Comparison of ENCODE assay signal across 8 cellular contexts in the genomic region with DNA sequence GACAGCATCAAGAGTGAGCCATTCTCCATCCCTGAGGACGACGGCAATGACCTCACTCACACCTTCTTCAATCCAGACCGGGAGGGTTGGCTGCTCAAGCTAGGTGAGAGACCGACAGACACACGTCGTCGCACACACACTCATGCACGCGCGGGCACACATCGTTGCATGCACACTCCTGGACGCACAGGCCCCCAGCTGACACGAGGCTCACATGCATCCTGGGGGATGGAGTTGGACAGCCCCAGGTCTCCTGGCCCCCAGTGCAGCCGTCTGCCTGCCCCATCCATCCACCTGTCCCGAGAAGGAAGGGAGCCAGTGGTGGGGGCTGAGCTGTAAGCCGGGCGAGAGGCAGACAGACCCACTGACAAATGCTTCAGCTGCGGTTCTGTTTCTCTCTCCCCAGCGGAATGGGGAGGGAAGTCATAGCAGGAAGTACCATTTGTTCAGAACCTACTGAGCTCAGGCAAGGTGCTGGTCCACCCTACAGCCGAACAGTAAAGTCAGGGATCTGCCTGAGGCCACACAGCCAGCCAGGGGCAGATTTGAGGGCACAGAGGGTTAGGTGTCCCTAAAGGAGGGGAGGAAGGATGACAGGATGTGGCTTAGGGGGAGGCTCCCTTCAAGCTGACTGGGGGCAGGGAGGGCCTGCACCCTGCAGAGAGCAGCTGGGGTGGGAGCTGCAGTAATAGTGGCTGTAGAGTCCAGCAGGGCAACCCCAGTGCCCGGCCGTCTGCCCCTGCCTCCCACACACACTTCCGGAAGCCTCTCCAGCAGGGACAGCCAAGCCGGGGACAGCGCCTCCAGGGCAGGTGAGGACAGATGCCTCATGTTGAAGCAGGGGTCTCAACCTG. TPM values are rescaled to one million over a fixed set of nuclear protein-coding genes. Genes with fewer than 3 reads are reported as not detected.
DNase-seq lines count a peak whose midpoint lies in the region; ATAC-seq and TF ChIP-seq lines count a peak whose summit lies in the region.

No MANE protein-coding gene starts in this region.

- H3K27ac ChIP-seq in DND-41 (ENCODE audit: low read length), result peak overlapping the region; percentile 70
- H3K27ac ChIP-seq in endodermal cell (ENCODE audit: low read depth, low read length), result no peak overlapping the region
- no peak overlapping the region for H3K27ac ChIP-seq in neural progenitor cell

- H2AFZ ChIP-seq in DND-41 (ENCODE audit: low read depth, low read length) (no peak overlapping the region), neural progenitor cell (replicated peaks) (no peak overlapping the region)

- H3K27me3 ChIP-seq in DND-41 (ENCODE audit: insufficient read depth, low read length, poor library complexity), result no peaks in the 10 kb centered on the region
- H3K27me3 ChIP-seq in endodermal cell (ENCODE audit: control insufficient read depth, insufficient read depth, low read length, poor library complexity, severe bottlenecking), result no peaks in the 10 kb centered on the region
- no peaks in the 10 kb centered on the region for H3K27me3 ChIP-seq in neural progenitor cell

- peak overlapping the region; percentile 47 for H3K4me2 ChIP-seq in DND-41 (ENCODE audit: insufficient read depth, low read length)
- no peak overlapping the region for H3K4me2 ChIP-seq in neural progenitor cell

- H3K4me1 Mint-ChIP-seq in endodermal cell (peaks cover 11% of the 10 kb centered on the region), neural progenitor cell (peaks cover 22% of the 10 kb centered on the region)

- H3K27ac Mint-ChIP-seq in endodermal cell (no peak overlapping the region), neural progenitor cell (no peak overlapping the region)

- H3K9me3 ChIP-seq in DND-41 (ENCODE audit: insufficient read depth, low read length, severe bottlenecking), result no peaks in the 10 kb centered on the region
- no peaks in the 10 kb centered on the region for H3K9me3 ChIP-seq in endodermal cell (ENCODE audit: control insufficient read depth, low read length)
- H3K9me3 ChIP-seq in neural progenitor cell (ENCODE audit: low read depth), result no peaks in the 10 kb centered on the region

- H3K79me2 ChIP-seq in DND-41 (ENCODE audit: insufficient read depth, low read length) (no peaks in the 10 kb centered on the region), neural progenitor cell (ENCODE audit: low read depth) (no peaks in the 10 kb centered on the region)

- no peak for TF ChIP-seq CTCF in DND-41 (IDR thresholded peaks at IDR 0.05; ENCODE audit: borderline replicate concordance, extremely low read depth, low read length, poor library complexity, severe bottlenecking)
- TF ChIP-seq CTCF in endodermal cell (conservative IDR thresholded peaks at IDR 0.05), result no peak
- TF ChIP-seq CTCF in neural progenitor cell (IDR thresholded peaks at IDR 0.05), result no peak

- ATAC-seq in DND-41 (ENCODE audit: insufficient read depth, low read depth) (peak; percentile 89), GM21526 (IDR thresholded peaks at IDR 0.05; ENCODE audit: low FRiP score, unreplicated experiment) (no peak)

- peak overlapping the region; percentile 30 for H3K9ac ChIP-seq in DND-41 (ENCODE audit: low read depth, low read length)
- no peak overlapping the region for H3K9ac ChIP-seq in endodermal cell (ENCODE audit: extremely low read depth, low read length, poor library complexity, severe bottlenecking)
- H3K9ac ChIP-seq in neural progenitor cell, result no peak overlapping the region

- no peak overlapping the region for H3K4me3 Mint-ChIP-seq in endodermal cell
- H3K4me3 Mint-ChIP-seq in neural progenitor cell, result no peak overlapping the region

- H3K4me3 ChIP-seq in DND-41 (ENCODE audit: low read depth in 1 of 2, low read length in 2 of 2) (peak overlapping the region in 1 of 2 experiments; percentile 13; a peak in 1 of 4 replicates), endodermal cell (ENCODE audit: low read length) (no peak overlapping the region), neural progenitor cell (no peak overlapping the region)

- H3K9me3 Mint-ChIP-seq in endodermal cell (no peaks in the 10 kb centered on the region), neural progenitor cell (no peaks in the 10 kb centered on the region)

- H3K27me3 Mint-ChIP-seq in endodermal cell (ENCODE audit: insufficient read depth), result no peaks in the 10 kb centered on the region
- peaks cover 21% of the 10 kb centered on the region for H3K27me3 Mint-ChIP-seq in neural progenitor cell (ENCODE audit: insufficient read depth, low read depth)

- peaks cover 31% of the 10 kb centered on the region for H3F3A ChIP-seq in neural progenitor cell (ENCODE audit: low read depth)

- DNase-seq in DND-41, result peak; percentile 85
- peak; percentile 58 for DNase-seq in HT1080 (ENCODE audit: low read depth)
- peak; percentile 33 to 50 for DNase-seq in activated CD4-positive, alpha-beta T cell treated with anti-CD3 and anti-CD28 coated beads, Interleukin-2, amount 50 U/mL, for 48 hours
- peak; percentile 21 for DNase-seq in lung microvascular endothelial cell (ENCODE audit: low read depth in 2 of 2)
- no peak for DNase-seq in endodermal cell
- no peak for DNase-seq in DMS114 treated with DMSO at 0.1 percent for 48 hours (lab: John Stamatoyannopoulos, UW; ENCODE audit: unreplicated experiment)
- DNase-seq in neural progenitor cell (ENCODE audit: low spot score), result no peak

- H3K36me3 ChIP-seq in DND-41 (ENCODE audit: insufficient read depth, low read length), result no peaks in the 10 kb centered on the region
- no peaks in the 10 kb centered on the region for H3K36me3 ChIP-seq in endodermal cell (ENCODE audit: control insufficient read depth, insufficient read depth, low read length)
- no peaks in the 10 kb centered on the region for H3K36me3 ChIP-seq in neural progenitor cell

- 90 to 93% methylated on average over 15 to 25 of the region's 25 CpGs for WGBS in endodermal cell (ENCODE audit: insufficient coverage in 1 of 2, insufficient read length in 1 of 2), 2 experiments

- peaks cover 24% of the 10 kb centered on the region for H4K20me1 ChIP-seq in DND-41 (ENCODE audit: insufficient read depth, low read length)
- no peaks in the 10 kb centered on the region for H4K20me1 ChIP-seq in neural progenitor cell (ENCODE audit: low read depth)

- H3K4me1 ChIP-seq in DND-41 (ENCODE audit: insufficient read depth, low read length) (peaks cover 49% of the 10 kb centered on the region), endodermal cell (ENCODE audit: control insufficient read depth, insufficient read depth, low read length) (no peaks in the 10 kb centered on the region), neural progenitor cell (peaks cover 13% of the 10 kb centered on the region)

- H3K36me3 Mint-ChIP-seq in endodermal cell (ENCODE audit: low read depth) (no peaks in the 10 kb centered on the region), neural progenitor cell (no peaks in the 10 kb centered on the region)

RNA-seq across cellular contexts. Expression of gene CYTH4, which starts 27.1 kb away (rescaled TPM):
- 0.33 and 2.6 TPM in 2 replicates for total RNA-seq in HT1080 (2014; rRNA removed; shearing (Covaris generic))
- 1.3 and 1.4 TPM in 2 replicates for polyA plus RNA-seq in HT1080 (2015; cell fraction: cytosol; rRNA removed)
- polyA plus RNA-seq in HT1080 (2015; cell fraction: nucleus; rRNA removed), result 4.4 and 4.5 TPM in 2 replicates
- total RNA-seq in lung microvascular endothelial cell (under 0.01 TPM in 1 of 2 replicates, not detected in the other), endodermal cell (not detected), neural progenitor cell (ENCODE audit: low replicate concordance) (not detected in 2 replicates)
- polyA plus RNA-seq in endodermal cell (2013, experiment 1 of 2), result not detected
- not detected for polyA plus RNA-seq in endodermal cell (2013, experiment 2 of 2)

Comparison
In these comparisons a context has a peak if more than half of its experiments do, and no peak if none do; other contexts are left out.
1. DNase-seq: peak in DND-41 (single experiment), HT1080 (single experiment), activated CD4-positive, alpha-beta T cell treated with anti-CD3 and anti-CD28 coated beads, Interleukin-2, amount 50 U/mL, for 48 hours (2 of 2) and lung microvascular endothelial cell (2 of 2); none in endodermal cell (single experiment), DMS114 treated with DMSO at 0.1 percent for 48 hours (single experiment) and neural progenitor cell (single experiment).